In genomic region chr14:73471582-73472181, GRCh38 we compare ENCODE assay signal across 11 cellular contexts. TPM values are rescaled to one million over a fixed set of nuclear protein-coding genes. Genes with fewer than 3 reads are reported as not detected.
A peak's percentile ranks its signal among the peaks of the same experiment; 100 is the strongest.
DNase-seq lines count a peak whose midpoint lies in the region; ATAC-seq, FAIRE-seq and TF ChIP-seq lines count a peak whose summit lies in the region.
"Had no signal": no experiment of that assay in that cellular context is flagged by ENCODE, and none has a peak within 500 bp of the region (broad histone marks: within the 10 kb centered on the region; RNA-seq: fewer than 3 reads in every experiment).

No MANE protein-coding gene starts in this region.

- FAIRE-seq in K562 (lab: Jason Lieb, UNC), result no peak
- FAIRE-seq: RCC 7860 had no signal

- H3K4me3 Mint-ChIP-seq in endodermal cell (no peak overlapping the region), MCF 10A (ENCODE audit: unreplicated experiment) (no peak overlapping the region)
- H3K4me3 Mint-ChIP-seq: GM23338 had no signal

- H3K4me1 Mint-ChIP-seq in endodermal cell, result peaks cover 18% of the 10 kb centered on the region
- H3K4me1 Mint-ChIP-seq in MCF 10A (ENCODE audit: insufficient read depth, unreplicated experiment), result no peaks in the 10 kb centered on the region

- CTCF ChIA-PET in HEK293T (lab: Yijun Ruan, JAX), result interaction anchor here (0.6 to 3.5 kb wide), 12 partner anchors 9 to 941 kb away, joined by 3 to 38 read pairs (median 5); no protein-coding TSS in a partner anchor
- CTCF ChIA-PET in K562 (lab: Yijun Ruan, JAX; ENCODE audit: low intra/inter-chr PET ratio), result interaction anchor here (0.7 to 2.3 kb wide), 5 partner anchors 162 to 958 kb away, joined by 3 to 23 read pairs (median 4); no protein-coding TSS in a partner anchor
- CTCF ChIA-PET in MCF 10A (lab: Yijun Ruan, JAX), result interaction anchor here (0.5 to 5.9 kb wide), 33 partner anchors 8 to 589 kb away, joined by 3 to 79 read pairs (median 4); partner anchors contain the start of gene PSEN1

- H3K9me3 Mint-ChIP-seq in endodermal cell (no peaks in the 10 kb centered on the region), MCF 10A (ENCODE audit: unreplicated experiment) (no peaks in the 10 kb centered on the region)
- H3K9me3 Mint-ChIP-seq: GM23338 had no signal

- H2AFZ ChIP-seq in K562 (ENCODE audit: low read depth, low read length), result no peak overlapping the region
- H2AFZ ChIP-seq: GM23338 had no signal

- no peak for TF ChIP-seq EP300 in K562 (IDR thresholded peaks at IDR 0.05; ENCODE audit: low read length)

- DNase-seq in HEK293T (ENCODE audit: extremely low spot score), result no peak
- no peak for DNase-seq in K562 (ENCODE audit: extremely low read depth in 1 of 4, low spot score in 3 of 4)
- DNase-seq in mucosa of descending colon, result no peak
- DNase-seq in endodermal cell, result no peak
- DNase-seq in GM13976 (ENCODE audit: low spot score), result no peak
- DNase-seq in MCF 10A (ENCODE audit: unreplicated experiment), result no peak

- no peak overlapping the region for H3K27ac ChIP-seq in K562 (ENCODE audit: extremely low read depth, low read depth, low read length)
- no peak overlapping the region for H3K27ac ChIP-seq in endodermal cell (ENCODE audit: low read depth, low read length)

- TF ChIP-seq POLR2A in K562 (conservative IDR thresholded peaks at IDR 0.05), result no peak

- BruUV-seq in K562 (replicated peaks; lab: Mats Ljungman, UMichigan), result no TSS peak
- BruUV-seq in MCF 10A (replicated peaks; lab: Mats Ljungman, UMichigan), result no TSS peak

- H3K9me3 ChIP-seq in K562 (replicated peaks; ENCODE audit: control insufficient read depth, insufficient read depth, low read depth, low read length) (no peaks in the 10 kb centered on the region), mucosa of descending colon (no peaks in the 10 kb centered on the region), endodermal cell (ENCODE audit: control insufficient read depth, low read length) (no peaks in the 10 kb centered on the region)
- H3K9me3 ChIP-seq: BE2C, HAP-1 had no signal

- no peaks in the 10 kb centered on the region for H3K36me3 Mint-ChIP-seq in endodermal cell (ENCODE audit: low read depth)
- H3K36me3 Mint-ChIP-seq in MCF 10A (ENCODE audit: insufficient read depth, unreplicated experiment), result no peaks in the 10 kb centered on the region

- H3K27me3 ChIP-seq in K562 (ENCODE audit: control insufficient read depth in 2 of 2, insufficient read depth in 2 of 2, low read length in 2 of 2) (no peaks in the 10 kb centered on the region), endodermal cell (ENCODE audit: control insufficient read depth, insufficient read depth, low read length, poor library complexity, severe bottlenecking) (no peaks in the 10 kb centered on the region)
- H3K27me3 ChIP-seq: BE2C had no signal

- H3K4me3 ChIP-seq in K562 (no peak overlapping the region), mucosa of descending colon (no peak overlapping the region), endodermal cell (ENCODE audit: low read length) (no peak overlapping the region)
- H3K4me3 ChIP-seq: GM23338, HAP-1 had no signal

- POLR2A ChIA-PET in HEK293T (lab: Yijun Ruan, JAX) (interaction anchor here (0.6 to 2.7 kb wide), 4 partner anchors 8 to 176 kb away, joined by 3 to 9 read pairs (median 4); partner anchors contain the start of gene RIOX1), K562 (lab: Yijun Ruan, JAX) (interaction anchor here (0.9 to 2.3 kb wide), 3 partner anchors 9 to 189 kb away, joined by 3 to 11 read pairs (median 7); partner anchors contain the start of gene NUMB), MCF 10A (lab: Yijun Ruan, JAX) (interaction anchor here (0.6 to 2.4 kb wide), 13 partner anchors 11 to 415 kb away, joined by 3 to 13 read pairs (median 3); partner anchors contain the start of genes NUMB and ZNF410)

- TF ChIP-seq CTCF in K562 (IDR thresholded peaks at IDR 0.05 in 2 of 3, conservative IDR thresholded peaks at IDR 0.05 in 1 of 3; ENCODE audit: insufficient read depth in 2 of 3, low read depth in 1 of 3, low read length in 3 of 3), result no peak
- no peak for TF ChIP-seq CTCF in mucosa of descending colon (IDR thresholded peaks at IDR 0.05)
- TF ChIP-seq CTCF in endodermal cell (conservative IDR thresholded peaks at IDR 0.05), result no peak
- TF ChIP-seq CTCF in GM13976 (IDR thresholded peaks at IDR 0.05; ENCODE audit: borderline replicate concordance, control extremely low read depth, extremely low read depth, insufficient read depth, missing control alignments), result no peak
- TF ChIP-seq CTCF in MCF 10A (IDR thresholded peaks at IDR 0.05; ENCODE audit: unreplicated experiment), result no peak

- H3K36me3 ChIP-seq in K562 (ENCODE audit: control insufficient read depth, insufficient read depth, low read length) (no peaks in the 10 kb centered on the region), mucosa of descending colon (ENCODE audit: low read depth) (no peaks in the 10 kb centered on the region), endodermal cell (ENCODE audit: control insufficient read depth, insufficient read depth, low read length) (no peaks in the 10 kb centered on the region)
- H3K36me3 ChIP-seq: BE2C, HAP-1 had no signal

- intact Hi-C loops in K562 (cut with micrococcal nuclease) (loop anchor here (5.0 to 10.0 kb wide), 5 partner anchors 174 to 957 kb away; partner anchors contain the start of gene PAPLN), mucosa of descending colon (cut with DNase I, micrococcal nuclease) (loop anchor here in 1 of 2 donors (5.0 to 10.0 kb wide), 2 partner anchors 174 to 297 kb away; no protein-coding TSS in a partner anchor), MCF 10A (cut with micrococcal nuclease) (loop anchor here (1.0 to 10.0 kb wide), 3 partner anchors 176 to 957 kb away; no protein-coding TSS in a partner anchor)

- H3K4me2 ChIP-seq in K562 (ENCODE audit: insufficient read depth, low read length), result no peak overlapping the region
- H3K4me2 ChIP-seq: GM23338 had no signal

- TF ChIP-seq RAD21 in K562 (CRISPR knock-in tag; conservative IDR thresholded peaks at IDR 0.05 in 1 of 2, IDR thresholded peaks at IDR 0.05 in 1 of 2), result no peak

- H3K4me1 ChIP-seq in K562 (replicated peaks in 1 of 2; ENCODE audit: control insufficient read depth in 2 of 2, insufficient read depth in 2 of 2, low read length in 2 of 2), result peaks cover 0 to 16% of the 10 kb centered on the region in 2 experiments; a peak in 2 of 5 replicates
- H3K4me1 ChIP-seq in mucosa of descending colon (ENCODE audit: low read depth), result peaks cover 10% of the 10 kb centered on the region
- peaks cover 2% of the 10 kb centered on the region for H3K4me1 ChIP-seq in endodermal cell (ENCODE audit: control insufficient read depth, insufficient read depth, low read length)
- H3K4me1 ChIP-seq: HAP-1 had no signal

- 55% methylated on average over 6 of the region's 6 CpGs for WGBS in K562 (ENCODE audit: insufficient coverage, low coverage, missing lambda C conversion rate)
- WGBS in endodermal cell (ENCODE audit: insufficient coverage in 1 of 2, insufficient read length in 1 of 2), 2 experiments, result 82 to 83% methylated on average over 6 of the region's 6 CpGs

- H3K9me1 ChIP-seq in K562 (ENCODE audit: control insufficient read depth, insufficient read depth, low read length), result peaks cover 3% of the 10 kb centered on the region

- no peaks in the 10 kb centered on the region for H3K79me2 ChIP-seq in K562 (ENCODE audit: control insufficient read depth, insufficient read depth, low read length)

- ATAC-seq in GM18498 (IDR thresholded peaks at IDR 0.05; ENCODE audit: unreplicated experiment) (peak; percentile 9), K562 (no peak), mucosa of descending colon (peak; percentile 6)

- no peak overlapping the region for H3K27ac Mint-ChIP-seq in endodermal cell
- no peak overlapping the region for H3K27ac Mint-ChIP-seq in MCF 10A (ENCODE audit: low read depth, unreplicated experiment)
- H3K27ac Mint-ChIP-seq: GM23338 had no signal

- no peaks in the 10 kb centered on the region for H3K27me3 Mint-ChIP-seq in endodermal cell (ENCODE audit: insufficient read depth)
- H3K27me3 Mint-ChIP-seq in MCF 10A (ENCODE audit: insufficient read depth, unreplicated experiment), result no peaks in the 10 kb centered on the region

- in situ Hi-C loops in K562 (cut with MboI) (loop anchor here (10.0 to 25.0 kb wide), 3 partner anchors 307 to 959 kb away; partner anchors contain the start of gene ZFYVE1), GM13976 (cut with MboI; ENCODE audit: low sequenced_read_pairs, unreplicated experiment) (loop anchor here (5.0 to 25.0 kb wide), 2 partner anchors 299 to 959 kb away; no protein-coding TSS in a partner anchor)

- H3K9ac ChIP-seq in K562 (ENCODE audit: insufficient read depth in 1 of 2, low read depth in 2 of 2, low read length in 2 of 2), result no peak overlapping the region
- H3K9ac ChIP-seq in endodermal cell (ENCODE audit: extremely low read depth, low read length, poor library complexity, severe bottlenecking), result no peak overlapping the region

- H4K20me1 ChIP-seq in K562 (replicated peaks; ENCODE audit: control insufficient read depth, insufficient read depth, low read length), result no peaks in the 10 kb centered on the region

RNA-seq across cellular contexts. Expression of gene NUMB, which starts 13.3 kb away (rescaled TPM):
- total RNA-seq in K562 (2011; cell fraction: chromatin; rRNA removed; ENCODE audit: low replicate concordance), result 92.6 and 162 TPM in 2 replicates
- 62.4 and 76.5 TPM in 2 replicates for total RNA-seq in K562 (2011; cell fraction: nucleolus; rRNA removed)
- total RNA-seq in K562 (2011; cell fraction: nucleoplasm; rRNA removed), result 94.4 and 145 TPM in 2 replicates
- 16.8 and 17.8 TPM in 2 replicates for total RNA-seq in K562 (2014; rRNA removed)
- total RNA-seq in K562 (2014; rRNA removed; fragmentation: Illumina TruSeq; extraction: Trizol), result 18.1 TPM in 2 replicates
- total RNA-seq in K562 (2015; rRNA removed; fragmentation: Illumina TruSeq; extraction: Trizol), result 13.5 and 17.9 TPM in 2 replicates
- 38.3 and 39.4 TPM in 2 replicates for total RNA-seq in K562 (2021)
- polyA plus RNA-seq in K562 (2011; rRNA removed), result 54.0 and 65.1 TPM in 2 replicates
- polyA plus RNA-seq in K562 (2011; cell fraction: cytosol; rRNA removed), result 66.1 and 80.6 TPM in 2 replicates
- 95.4 and 136 TPM in 2 replicates for polyA plus RNA-seq in K562 (2011; cell fraction: nucleus; rRNA removed)
- polyA plus RNA-seq in K562 (2012), result 33.4 and 35.1 TPM in 2 replicates
- 44.2 and 48.6 TPM in 2 replicates for polyA plus RNA-seq in K562 (2014; fragmentation: Illumina TruSeq; extraction: Trizol)
- 10 to 100 TPM; 23.5 to 47.8 TPM for polyA plus RNA-seq in K562 (2014; fragmentation: Nextera tagmentation; extraction: Ambion mirVana)
- 31.5 and 32.3 TPM in 2 replicates for polyA plus RNA-seq in K562 (2014; rRNA removed)
- polyA minus RNA-seq in K562 (2011; rRNA and poly(A)+ RNA removed), result 101 and 113 TPM in 2 replicates
- polyA minus RNA-seq in K562 (2011; cell fraction: cytosol; rRNA and poly(A)+ RNA removed), result 32.8 and 40.6 TPM in 2 replicates
- polyA minus RNA-seq in K562 (2011; cell fraction: nucleus; rRNA and poly(A)+ RNA removed), result 46.2 and 65.6 TPM in 2 replicates
- total RNA-seq in mucosa of descending colon, result 100 to 1,000 TPM in 2 of 3 donors, 10 to 100 TPM in 1; 98.5 to 115 (median 112) TPM
- total RNA-seq in endodermal cell, result 10 to 100 TPM; 79.9 to 85.2 TPM
- 44.4 TPM for polyA plus RNA-seq in endodermal cell (2013, experiment 1 of 2)
- polyA plus RNA-seq in endodermal cell (2013, experiment 2 of 2), result 38.5 TPM
- 81.5 and 88.5 TPM in 2 replicates for total RNA-seq in MCF 10A (2022)

RNA-seq across cellular contexts. Expression of gene RIOX1, which starts 19.1 kb away (rescaled TPM):
- 6.8 and 12.9 TPM in 2 replicates for total RNA-seq in K562 (2011; cell fraction: chromatin; rRNA removed; ENCODE audit: low replicate concordance)
- 14.5 and 16.8 TPM in 2 replicates for total RNA-seq in K562 (2011; cell fraction: nucleolus; rRNA removed)
- total RNA-seq in K562 (2011; cell fraction: nucleoplasm; rRNA removed), result 6.6 and 10.8 TPM in 2 replicates
- 17.6 and 18.0 TPM in 2 replicates for total RNA-seq in K562 (2014; rRNA removed)
- 7.8 and 9.2 TPM in 2 replicates for total RNA-seq in K562 (2014; rRNA removed; fragmentation: Illumina TruSeq; extraction: Trizol)
- total RNA-seq in K562 (2015; rRNA removed; fragmentation: Illumina TruSeq; extraction: Trizol), result 11.5 and 12.7 TPM in 2 replicates
- total RNA-seq in K562 (2021), result 14.3 and 15.7 TPM in 2 replicates
- 4.6 and 5.8 TPM in 2 replicates for polyA plus RNA-seq in K562 (2011; rRNA removed)
- polyA plus RNA-seq in K562 (2011; cell fraction: cytosol; rRNA removed), result 5.6 and 18.2 TPM in 2 replicates
- 4.1 and 6.5 TPM in 2 replicates for polyA plus RNA-seq in K562 (2011; cell fraction: nucleus; rRNA removed)
- polyA plus RNA-seq in K562 (2012), result 5.3 and 9.7 TPM in 2 replicates
- 8.0 and 8.2 TPM in 2 replicates for polyA plus RNA-seq in K562 (2014; fragmentation: Illumina TruSeq; extraction: Trizol)
- 1 to 10 TPM; 1.9 to 2.6 TPM for polyA plus RNA-seq in K562 (2014; fragmentation: Nextera tagmentation; extraction: Ambion mirVana)
- polyA plus RNA-seq in K562 (2014; rRNA removed), result 12.4 and 13.8 TPM in 2 replicates
- 5.7 and 7.6 TPM in 2 replicates for polyA minus RNA-seq in K562 (2011; rRNA and poly(A)+ RNA removed)
- 8.2 and 10.1 TPM in 2 replicates for polyA minus RNA-seq in K562 (2011; cell fraction: cytosol; rRNA and poly(A)+ RNA removed)
- 7.8 and 10.0 TPM in 2 replicates for polyA minus RNA-seq in K562 (2011; cell fraction: nucleus; rRNA and poly(A)+ RNA removed)
- total RNA-seq in mucosa of descending colon, result 10 to 100 TPM in 2 of 3 donors, 1 to 10 TPM in 1; 7.9 to 11.7 (median 10.1) TPM
- total RNA-seq in endodermal cell, result 10 to 100 TPM; 20.1 to 21.5 TPM
- polyA plus RNA-seq in endodermal cell (2013, experiment 1 of 2), result 13.2 TPM
- polyA plus RNA-seq in endodermal cell (2013, experiment 2 of 2), result 12.3 TPM
- total RNA-seq in MCF 10A (2022), result 12.3 and 12.4 TPM in 2 replicates
